In the genomic region with DNA sequence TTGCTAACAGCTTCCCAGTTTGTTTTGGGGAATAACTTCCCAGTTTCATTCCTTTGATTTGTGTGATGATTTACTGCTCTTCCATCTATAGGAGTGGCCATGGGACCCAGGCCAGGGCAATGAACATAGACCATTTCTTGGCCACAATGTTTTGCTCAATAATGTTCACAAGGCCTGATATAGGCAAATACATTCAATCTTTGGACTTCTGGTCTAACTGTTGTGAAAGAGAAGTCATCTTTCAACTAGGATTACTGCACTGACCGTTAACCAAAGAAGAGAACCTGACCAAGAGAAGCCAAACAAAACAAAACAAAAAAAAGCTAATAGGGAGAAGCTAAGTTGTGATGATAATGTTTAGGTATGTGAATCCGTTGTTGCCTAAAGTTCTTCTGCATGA, we compare ENCODE assay signal across 1 cellular context.
TF ChIP-seq lines count a peak whose summit lies in the region.

No MANE protein-coding gene starts in this region.

TF ChIP-seq in HepG2, 621 proteins besides CTCF, POLR2A, EP300 and RAD21 (continued from another document and continues in another):
- TF ChIP-seq, protein P1, sequence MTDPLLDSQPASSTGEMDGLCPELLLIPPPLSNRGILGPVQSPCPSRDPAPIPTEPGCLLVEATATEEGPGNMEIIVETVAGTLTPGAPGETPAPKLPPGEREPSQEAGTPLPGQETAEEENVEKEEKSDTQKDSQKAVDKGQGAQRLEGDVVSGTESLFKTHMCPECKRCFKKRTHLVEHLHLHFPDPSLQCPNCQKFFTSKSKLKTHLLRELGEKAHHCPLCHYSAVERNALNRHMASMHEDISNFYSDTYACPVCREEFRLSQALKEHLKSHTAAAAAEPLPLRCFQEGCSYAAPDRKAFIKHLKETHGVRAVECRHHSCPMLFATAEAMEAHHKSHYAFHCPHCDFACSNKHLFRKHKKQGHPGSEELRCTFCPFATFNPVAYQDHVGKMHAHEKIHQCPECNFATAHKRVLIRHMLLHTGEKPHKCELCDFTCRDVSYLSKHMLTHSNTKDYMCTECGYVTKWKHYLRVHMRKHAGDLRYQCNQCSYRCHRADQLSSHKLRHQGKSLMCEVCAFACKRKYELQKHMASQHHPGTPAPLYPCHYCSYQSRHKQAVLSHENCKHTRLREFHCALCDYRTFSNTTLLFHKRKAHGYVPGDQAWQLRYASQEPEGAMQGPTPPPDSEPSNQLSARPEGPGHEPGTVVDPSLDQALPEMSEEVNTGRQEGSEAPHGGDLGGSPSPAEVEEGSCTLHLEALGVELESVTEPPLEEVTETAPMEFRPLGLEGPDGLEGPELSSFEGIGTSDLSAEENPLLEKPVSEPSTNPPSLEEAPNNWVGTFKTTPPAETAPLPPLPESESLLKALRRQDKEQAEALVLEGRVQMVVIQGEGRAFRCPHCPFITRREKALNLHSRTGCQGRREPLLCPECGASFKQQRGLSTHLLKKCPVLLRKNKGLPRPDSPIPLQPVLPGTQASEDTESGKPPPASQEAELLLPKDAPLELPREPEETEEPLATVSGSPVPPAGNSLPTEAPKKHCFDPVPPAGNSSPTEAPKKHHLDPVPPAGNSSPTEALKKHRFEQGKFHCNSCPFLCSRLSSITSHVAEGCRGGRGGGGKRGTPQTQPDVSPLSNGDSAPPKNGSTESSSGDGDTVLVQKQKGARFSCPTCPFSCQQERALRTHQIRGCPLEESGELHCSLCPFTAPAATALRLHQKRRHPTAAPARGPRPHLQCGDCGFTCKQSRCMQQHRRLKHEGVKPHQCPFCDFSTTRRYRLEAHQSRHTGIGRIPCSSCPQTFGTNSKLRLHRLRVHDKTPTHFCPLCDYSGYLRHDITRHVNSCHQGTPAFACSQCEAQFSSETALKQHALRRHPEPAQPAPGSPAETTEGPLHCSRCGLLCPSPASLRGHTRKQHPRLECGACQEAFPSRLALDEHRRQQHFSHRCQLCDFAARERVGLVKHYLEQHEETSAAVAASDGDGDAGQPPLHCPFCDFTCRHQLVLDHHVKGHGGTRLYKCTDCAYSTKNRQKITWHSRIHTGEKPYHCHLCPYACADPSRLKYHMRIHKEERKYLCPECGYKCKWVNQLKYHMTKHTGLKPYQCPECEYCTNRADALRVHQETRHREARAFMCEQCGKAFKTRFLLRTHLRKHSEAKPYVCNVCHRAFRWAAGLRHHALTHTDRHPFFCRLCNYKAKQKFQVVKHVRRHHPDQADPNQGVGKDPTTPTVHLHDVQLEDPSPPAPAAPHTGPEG (CRISPR knock-in tag; IDR thresholded peaks at IDR 0.05) = no peak
- no peak for TF ChIP-seq ZNF44 (CRISPR knock-in tag; IDR thresholded peaks at IDR 0.05)
- TF ChIP-seq, protein P2, sequence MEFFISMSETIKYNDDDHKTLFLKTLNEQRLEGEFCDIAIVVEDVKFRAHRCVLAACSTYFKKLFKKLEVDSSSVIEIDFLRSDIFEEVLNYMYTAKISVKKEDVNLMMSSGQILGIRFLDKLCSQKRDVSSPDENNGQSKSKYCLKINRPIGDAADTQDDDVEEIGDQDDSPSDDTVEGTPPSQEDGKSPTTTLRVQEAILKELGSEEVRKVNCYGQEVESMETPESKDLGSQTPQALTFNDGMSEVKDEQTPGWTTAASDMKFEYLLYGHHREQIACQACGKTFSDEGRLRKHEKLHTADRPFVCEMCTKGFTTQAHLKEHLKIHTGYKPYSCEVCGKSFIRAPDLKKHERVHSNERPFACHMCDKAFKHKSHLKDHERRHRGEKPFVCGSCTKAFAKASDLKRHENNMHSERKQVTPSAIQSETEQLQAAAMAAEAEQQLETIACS (CRISPR knock-in tag; IDR thresholded peaks at IDR 0.05) = no peak
- TF ChIP-seq SOX5 (CRISPR knock-in tag; IDR thresholded peaks at IDR 0.05; ENCODE audit: borderline replicate concordance) = peak; percentile 28; the same call in 1 of the 2 replicates
- no peak for TF ChIP-seq ZNF136 (CRISPR knock-in tag; IDR thresholded peaks at IDR 0.05; ENCODE audit: low read depth)
- TF ChIP-seq SYNCRIP (IDR thresholded peaks at IDR 0.05; ENCODE audit: insufficient read depth, low read depth, low read length) = no peak
- no peak for TF ChIP-seq RBAK (CRISPR knock-in tag; IDR thresholded peaks at IDR 0.05)
- TF ChIP-seq, protein P3, sequence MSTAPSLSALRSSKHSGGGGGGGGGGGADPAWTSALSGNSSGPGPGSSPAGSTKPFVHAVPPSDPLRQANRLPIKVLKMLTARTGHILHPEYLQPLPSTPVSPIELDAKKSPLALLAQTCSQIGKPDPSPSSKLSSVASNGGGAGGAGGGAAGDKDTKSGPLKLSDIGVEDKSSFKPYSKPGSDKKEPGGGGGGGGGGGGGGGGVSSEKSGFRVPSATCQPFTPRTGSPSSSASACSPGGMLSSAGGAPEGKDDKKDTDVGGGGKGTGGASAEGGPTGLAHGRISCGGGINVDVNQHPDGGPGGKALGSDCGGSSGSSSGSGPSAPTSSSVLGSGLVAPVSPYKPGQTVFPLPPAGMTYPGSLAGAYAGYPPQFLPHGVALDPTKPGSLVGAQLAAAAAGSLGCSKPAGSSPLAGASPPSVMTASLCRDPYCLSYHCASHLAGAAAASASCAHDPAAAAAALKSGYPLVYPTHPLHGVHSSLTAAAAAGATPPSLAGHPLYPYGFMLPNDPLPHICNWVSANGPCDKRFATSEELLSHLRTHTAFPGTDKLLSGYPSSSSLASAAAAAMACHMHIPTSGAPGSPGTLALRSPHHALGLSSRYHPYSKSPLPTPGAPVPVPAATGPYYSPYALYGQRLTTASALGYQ (CRISPR knock-in tag; IDR thresholded peaks at IDR 0.05) = no peak
- TF ChIP-seq TARDBP (CRISPR knock-in tag; IDR thresholded peaks at IDR 0.05) = no peak
- no peak for TF ChIP-seq ZNF24 (IDR thresholded peaks at IDR 0.05)
- TF ChIP-seq ZNF33A (CRISPR knock-in tag; IDR thresholded peaks at IDR 0.05; ENCODE audit: borderline replicate concordance) = no peak
- no peak for TF ChIP-seq ZFP90 (CRISPR knock-in tag; IDR thresholded peaks at IDR 0.05; ENCODE audit: borderline replicate concordance)
- no peak for TF ChIP-seq ZKSCAN8 (CRISPR knock-in tag; IDR thresholded peaks at IDR 0.05; ENCODE audit: borderline replicate concordance)
- TF ChIP-seq ZMYM4 (CRISPR knock-in tag; IDR thresholded peaks at IDR 0.05) = peak; percentile 56
- no peak for TF ChIP-seq CBX1 (IDR thresholded peaks at IDR 0.05; ENCODE audit: low read depth)
- no peak for TF ChIP-seq CHD4 (IDR thresholded peaks at IDR 0.05; ENCODE audit: borderline replicate concordance, low read length)
- TF ChIP-seq, protein P4, sequence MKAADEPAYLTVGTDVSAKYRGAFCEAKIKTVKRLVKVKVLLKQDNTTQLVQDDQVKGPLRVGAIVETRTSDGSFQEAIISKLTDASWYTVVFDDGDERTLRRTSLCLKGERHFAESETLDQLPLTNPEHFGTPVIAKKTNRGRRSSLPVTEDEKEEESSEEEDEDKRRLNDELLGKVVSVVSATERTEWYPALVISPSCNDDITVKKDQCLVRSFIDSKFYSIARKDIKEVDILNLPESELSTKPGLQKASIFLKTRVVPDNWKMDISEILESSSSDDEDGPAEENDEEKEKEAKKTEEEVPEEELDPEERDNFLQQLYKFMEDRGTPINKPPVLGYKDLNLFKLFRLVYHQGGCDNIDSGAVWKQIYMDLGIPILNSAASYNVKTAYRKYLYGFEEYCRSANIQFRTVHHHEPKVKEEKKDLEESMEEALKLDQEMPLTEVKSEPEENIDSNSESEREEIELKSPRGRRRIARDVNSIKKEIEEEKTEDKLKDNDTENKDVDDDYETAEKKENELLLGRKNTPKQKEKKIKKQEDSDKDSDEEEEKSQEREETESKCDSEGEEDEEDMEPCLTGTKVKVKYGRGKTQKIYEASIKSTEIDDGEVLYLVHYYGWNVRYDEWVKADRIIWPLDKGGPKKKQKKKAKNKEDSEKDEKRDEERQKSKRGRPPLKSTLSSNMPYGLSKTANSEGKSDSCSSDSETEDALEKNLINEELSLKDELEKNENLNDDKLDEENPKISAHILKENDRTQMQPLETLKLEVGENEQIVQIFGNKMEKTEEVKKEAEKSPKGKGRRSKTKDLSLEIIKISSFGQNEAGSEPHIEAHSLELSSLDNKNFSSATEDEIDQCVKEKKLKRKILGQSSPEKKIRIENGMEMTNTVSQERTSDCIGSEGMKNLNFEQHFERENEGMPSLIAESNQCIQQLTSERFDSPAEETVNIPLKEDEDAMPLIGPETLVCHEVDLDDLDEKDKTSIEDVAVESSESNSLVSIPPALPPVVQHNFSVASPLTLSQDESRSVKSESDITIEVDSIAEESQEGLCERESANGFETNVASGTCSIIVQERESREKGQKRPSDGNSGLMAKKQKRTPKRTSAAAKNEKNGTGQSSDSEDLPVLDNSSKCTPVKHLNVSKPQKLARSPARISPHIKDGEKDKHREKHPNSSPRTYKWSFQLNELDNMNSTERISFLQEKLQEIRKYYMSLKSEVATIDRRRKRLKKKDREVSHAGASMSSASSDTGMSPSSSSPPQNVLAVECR (CRISPR knock-in tag; IDR thresholded peaks at IDR 0.05; ENCODE audit: borderline replicate concordance) = no peak
- TF ChIP-seq ZNF713 (CRISPR knock-in tag; IDR thresholded peaks at IDR 0.05) = no peak
- TF ChIP-seq ZNF367 (CRISPR knock-in tag; IDR thresholded peaks at IDR 0.05; ENCODE audit: borderline replicate concordance) = no peak
- no peak for TF ChIP-seq ZNF337 (CRISPR knock-in tag; IDR thresholded peaks at IDR 0.05; ENCODE audit: borderline replicate concordance, low read depth)
- no peak for TF ChIP-seq ZNF614 (CRISPR knock-in tag; IDR thresholded peaks at IDR 0.05; ENCODE audit: borderline replicate concordance)
- TF ChIP-seq, protein P5, sequence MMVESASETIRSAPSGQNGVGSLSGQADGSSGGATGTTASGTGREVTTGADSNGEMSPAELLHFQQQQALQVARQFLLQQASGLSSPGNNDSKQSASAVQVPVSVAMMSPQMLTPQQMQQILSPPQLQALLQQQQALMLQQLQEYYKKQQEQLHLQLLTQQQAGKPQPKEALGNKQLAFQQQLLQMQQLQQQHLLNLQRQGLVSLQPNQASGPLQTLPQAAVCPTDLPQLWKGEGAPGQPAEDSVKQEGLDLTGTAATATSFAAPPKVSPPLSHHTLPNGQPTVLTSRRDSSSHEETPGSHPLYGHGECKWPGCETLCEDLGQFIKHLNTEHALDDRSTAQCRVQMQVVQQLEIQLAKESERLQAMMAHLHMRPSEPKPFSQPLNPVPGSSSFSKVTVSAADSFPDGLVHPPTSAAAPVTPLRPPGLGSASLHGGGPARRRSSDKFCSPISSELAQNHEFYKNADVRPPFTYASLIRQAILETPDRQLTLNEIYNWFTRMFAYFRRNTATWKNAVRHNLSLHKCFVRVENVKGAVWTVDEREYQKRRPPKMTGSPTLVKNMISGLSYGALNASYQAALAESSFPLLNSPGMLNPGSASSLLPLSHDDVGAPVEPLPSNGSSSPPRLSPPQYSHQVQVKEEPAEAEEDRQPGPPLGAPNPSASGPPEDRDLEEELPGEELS (CRISPR knock-in tag; IDR thresholded peaks at IDR 0.05) = peak; percentile 52; the same call in 1 of the 2 replicates
- TF ChIP-seq, protein P6, sequence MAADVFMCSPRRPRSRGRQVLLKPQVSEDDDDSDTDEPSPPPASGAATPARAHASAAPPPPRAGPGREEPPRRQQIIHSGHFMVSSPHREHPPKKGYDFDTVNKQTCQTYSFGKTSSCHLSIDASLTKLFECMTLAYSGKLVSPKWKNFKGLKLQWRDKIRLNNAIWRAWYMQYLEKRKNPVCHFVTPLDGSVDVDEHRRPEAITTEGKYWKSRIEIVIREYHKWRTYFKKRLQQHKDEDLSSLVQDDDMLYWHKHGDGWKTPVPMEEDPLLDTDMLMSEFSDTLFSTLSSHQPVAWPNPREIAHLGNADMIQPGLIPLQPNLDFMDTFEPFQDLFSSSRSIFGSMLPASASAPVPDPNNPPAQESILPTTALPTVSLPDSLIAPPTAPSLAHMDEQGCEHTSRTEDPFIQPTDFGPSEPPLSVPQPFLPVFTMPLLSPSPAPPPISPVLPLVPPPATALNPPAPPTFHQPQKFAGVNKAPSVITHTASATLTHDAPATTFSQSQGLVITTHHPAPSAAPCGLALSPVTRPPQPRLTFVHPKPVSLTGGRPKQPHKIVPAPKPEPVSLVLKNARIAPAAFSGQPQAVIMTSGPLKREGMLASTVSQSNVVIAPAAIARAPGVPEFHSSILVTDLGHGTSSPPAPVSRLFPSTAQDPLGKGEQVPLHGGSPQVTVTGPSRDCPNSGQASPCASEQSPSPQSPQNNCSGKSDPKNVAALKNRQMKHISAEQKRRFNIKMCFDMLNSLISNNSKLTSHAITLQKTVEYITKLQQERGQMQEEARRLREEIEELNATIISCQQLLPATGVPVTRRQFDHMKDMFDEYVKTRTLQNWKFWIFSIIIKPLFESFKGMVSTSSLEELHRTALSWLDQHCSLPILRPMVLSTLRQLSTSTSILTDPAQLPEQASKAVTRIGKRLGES (CRISPR knock-in tag; IDR thresholded peaks at IDR 0.05; ENCODE audit: borderline replicate concordance) = no peak
- no peak for TF ChIP-seq HDAC1 (CRISPR knock-in tag; IDR thresholded peaks at IDR 0.05)
- TF ChIP-seq GABPA (IDR thresholded peaks at IDR 0.05; ENCODE audit: low read depth, low read length) = no peak
- TF ChIP-seq GABPA (CRISPR knock-in tag; IDR thresholded peaks at IDR 0.05; ENCODE audit: low read depth) = no peak
- TF ChIP-seq NCOA2 (CRISPR knock-in tag; IDR thresholded peaks at IDR 0.05) = peak; percentile 31; the same call in 1 of the 2 replicates
- no peak for TF ChIP-seq ZNF724P (CRISPR knock-in tag; IDR thresholded peaks at IDR 0.05; ENCODE audit: borderline replicate concordance)
- TF ChIP-seq, protein P7, sequence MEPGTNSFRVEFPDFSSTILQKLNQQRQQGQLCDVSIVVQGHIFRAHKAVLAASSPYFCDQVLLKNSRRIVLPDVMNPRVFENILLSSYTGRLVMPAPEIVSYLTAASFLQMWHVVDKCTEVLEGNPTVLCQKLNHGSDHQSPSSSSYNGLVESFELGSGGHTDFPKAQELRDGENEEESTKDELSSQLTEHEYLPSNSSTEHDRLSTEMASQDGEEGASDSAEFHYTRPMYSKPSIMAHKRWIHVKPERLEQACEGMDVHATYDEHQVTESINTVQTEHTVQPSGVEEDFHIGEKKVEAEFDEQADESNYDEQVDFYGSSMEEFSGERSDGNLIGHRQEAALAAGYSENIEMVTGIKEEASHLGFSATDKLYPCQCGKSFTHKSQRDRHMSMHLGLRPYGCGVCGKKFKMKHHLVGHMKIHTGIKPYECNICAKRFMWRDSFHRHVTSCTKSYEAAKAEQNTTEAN (CRISPR knock-in tag; conservative IDR thresholded peaks at IDR 0.05) = no peak
- TF ChIP-seq GLI4 (CRISPR knock-in tag; IDR thresholded peaks at IDR 0.05; ENCODE audit: borderline replicate concordance) = no peak
- TF ChIP-seq PITX1 (CRISPR knock-in tag; IDR thresholded peaks at IDR 0.05) = 0 out of 2 replicates have a peak, but pooled peaks have one; percentile 38
- no peak for TF ChIP-seq FOXA1 (IDR thresholded peaks at IDR 0.05)
- TF ChIP-seq FOXA1 (CRISPR knock-in tag; IDR thresholded peaks at IDR 0.05) = no peak
- no peak for TF ChIP-seq ZC3H4 (CRISPR knock-in tag; IDR thresholded peaks at IDR 0.05; ENCODE audit: borderline replicate concordance)
- TF ChIP-seq, protein P8, sequence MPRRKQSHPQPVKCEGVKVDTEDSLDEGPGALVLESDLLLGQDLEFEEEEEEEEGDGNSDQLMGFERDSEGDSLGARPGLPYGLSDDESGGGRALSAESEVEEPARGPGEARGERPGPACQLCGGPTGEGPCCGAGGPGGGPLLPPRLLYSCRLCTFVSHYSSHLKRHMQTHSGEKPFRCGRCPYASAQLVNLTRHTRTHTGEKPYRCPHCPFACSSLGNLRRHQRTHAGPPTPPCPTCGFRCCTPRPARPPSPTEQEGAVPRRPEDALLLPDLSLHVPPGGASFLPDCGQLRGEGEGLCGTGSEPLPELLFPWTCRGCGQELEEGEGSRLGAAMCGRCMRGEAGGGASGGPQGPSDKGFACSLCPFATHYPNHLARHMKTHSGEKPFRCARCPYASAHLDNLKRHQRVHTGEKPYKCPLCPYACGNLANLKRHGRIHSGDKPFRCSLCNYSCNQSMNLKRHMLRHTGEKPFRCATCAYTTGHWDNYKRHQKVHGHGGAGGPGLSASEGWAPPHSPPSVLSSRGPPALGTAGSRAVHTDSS (CRISPR knock-in tag; conservative IDR thresholded peaks at IDR 0.05) = no peak
- no peak for TF ChIP-seq MED8 (CRISPR knock-in tag; IDR thresholded peaks at IDR 0.05; ENCODE audit: insufficient replicate concordance)
- no peak for TF ChIP-seq PAWR (CRISPR knock-in tag; IDR thresholded peaks at IDR 0.05; ENCODE audit: borderline replicate concordance)
- no peak; the same call in 1 of the 2 replicates for TF ChIP-seq NFIC (IDR thresholded peaks at IDR 0.05; ENCODE audit: low read length)
